In genomic region chr10:14774214-14774580, GRCh38 we compare ENCODE assay signal across 26 cellular contexts.
"Had no signal": no experiment of that assay in that cellular context is flagged by ENCODE, and none has a peak within 500 bp of the region (broad histone marks: within the 10 kb centered on the region; RNA-seq: fewer than 3 reads in every experiment).

No MANE protein-coding gene starts in this region.

- H3K4me3 ChIP-seq: coronary artery, gastrocnemius medialis, lung, mucosa of descending colon, neural progenitor cell, psoas muscle, skin epidermis, spleen, testis, tibial artery had no signal

- H2AFZ ChIP-seq: neural progenitor cell had no signal

- H3K27ac ChIP-seq: coronary artery, gastrocnemius medialis, neural progenitor cell, psoas muscle, skin epidermis, spleen, testis, tibial artery had no signal

- H3K36me3 ChIP-seq: gastrocnemius medialis, neural progenitor cell, spleen, tibial artery had no signal

- H3K9ac ChIP-seq: neural progenitor cell had no signal

- H3K4me2 ChIP-seq: neural progenitor cell had no signal

- H3K27me3 ChIP-seq: gastrocnemius medialis, neural progenitor cell, spleen, testis, tibial artery had no signal

- DNase-seq: dermis blood vessel endothelial cell; effector memory CD4-positive, alpha-beta T cell; erythroblast; foreskin fibroblast; gastrocnemius medialis; head of caudate nucleus; naive thymus-derived CD4-positive, alpha-beta T cell; nucleus accumbens; posterior cingulate gyrus; psoas muscle; right cardiac atrium; spleen; stimulated activated CD4-positive, alpha-beta T cell treated with anti-CD3 and anti-CD28 coated beads, Interleukin-4, amount 100 ng/mL, for 4 hours; stimulated activated naive CD8-positive, alpha-beta T cell treated with anti-CD3 and anti-CD28 coated beads, Interleukin-15, Interleukin-2, amounts not matched to agents 100 U/mL and 50 U/mL, for 24 hours; substantia nigra; testis; tibial artery had no signal

- H3K4me1 ChIP-seq: gastrocnemius medialis, neural progenitor cell, psoas muscle, spleen, testis had no signal

- ATAC-seq: left lobe of liver; naive thymus-derived CD4-positive, alpha-beta T cell; psoas muscle; right cardiac atrium; stimulated activated memory B cell treated with anti-CD40 and anti-IgM and Interleukin-4, amounts not matched to agents 10 μg/mL and 1 μg/mL and 100 μg/mL, for 72 hours; stimulated activated naive CD8-positive, alpha-beta T cell treated with anti-CD3 and anti-CD28 coated beads, Interleukin-15, Interleukin-2, amounts not matched to agents 100 U/mL and 50 U/mL, for 24 hours had no signal

- H3K9me3 ChIP-seq: gastrocnemius medialis, mucosa of descending colon, psoas muscle, spleen, testis, tibial artery had no signal

- FAIRE-seq: endothelial cell of umbilical vein, keratinocyte had no signal
